23 cellular contexts compared by ENCODE assay signal in genomic region chr18:30499721-30500120, GRCh38.
DNase-seq lines count a peak whose midpoint lies in the region; ATAC-seq, FAIRE-seq and TF ChIP-seq lines count a peak whose summit lies in the region.
"Had no signal": no experiment of that assay in that cellular context is flagged by ENCODE, and none has a peak within 500 bp of the region (broad histone marks: within the 10 kb centered on the region; RNA-seq: fewer than 3 reads in every experiment).

No MANE protein-coding gene starts in this region.

- no peak for DNase-seq in HepG2 (ENCODE audit: low spot score)
- DNase-seq in right lobe of liver: no peak
- no peak for DNase-seq in GM12878 (ENCODE audit: low read depth, low spot score)
- DNase-seq in SJCRH30: no peak
- DNase-seq in CD4-positive, alpha-beta memory T cell: no peak
- DNase-seq: AML-193; CD4-positive, alpha-beta T cell; CD8-positive, alpha-beta memory T cell; COR-L47; DMS 273 treated with DMSO at 0.1 percent for 48 hours; DMS153; DMS53; DMS79; DND-41; EL; GDM1 had no signal

- TF ChIP-seq POLR2A in HepG2 (IDR thresholded peaks at IDR 0.05; ENCODE audit: insufficient read depth in 1 of 2, low read depth in 2 of 2, low read length in 2 of 2) (no peak), right lobe of liver (IDR thresholded peaks at IDR 0.05) (no peak), GM12878 (IDR thresholded peaks at IDR 0.05; ENCODE audit: low read depth, low read length) (no peak)

- CTCF ChIA-PET in HepG2 (lab: Yijun Ruan, JAX; ENCODE audit: low intra/inter-chr PET ratio, low total read pairs): no interaction called here
- CTCF ChIA-PET in GM12878 (lab: Yijun Ruan, JAX): interaction anchor here (1.2 kb wide), 1 partner anchor 13 kb away, joined by 4 read pairs; no protein-coding TSS in a partner anchor
- CTCF ChIA-PET in CD4-positive, alpha-beta memory T cell (lab: Charles Lee; ENCODE audit: partially characterized antibody): no interaction called here

- ATAC-seq in HepG2 (peak; percentile 52; the same call in 1 of the 3 replicates), right lobe of liver (no peak), GM12878 (peak; percentile 21; the same call in 2 of the 3 replicates)
- ATAC-seq: A549 had no signal

- no peak overlapping the region for H3K4me3 ChIP-seq in HepG2 (replicated peaks in 1 of 3; ENCODE audit: insufficient read depth in 1 of 3, low read depth in 2 of 3, low read length in 3 of 3)
- H3K4me3 ChIP-seq in right lobe of liver: no peak overlapping the region
- H3K4me3 ChIP-seq in GM12878: no peak overlapping the region
- H3K4me3 ChIP-seq in SJCRH30: no peak overlapping the region
- no peak overlapping the region for H3K4me3 ChIP-seq in CD4-positive, alpha-beta memory T cell (ENCODE audit: low read length in 2 of 2)
- H3K4me3 ChIP-seq: A549; BLaER1 treated with 17β-estradiol and CSF1 and Interleukin-3, amounts not matched to agents 10 nM and 100 nM had no signal

- no peaks in the 10 kb centered on the region for H3K9me3 ChIP-seq in HepG2 (ENCODE audit: low read length)
- H3K9me3 ChIP-seq in right lobe of liver: no peaks in the 10 kb centered on the region
- H3K9me3 ChIP-seq in GM12878 (replicated peaks; ENCODE audit: control insufficient read depth, insufficient read depth, low read length): no peaks in the 10 kb centered on the region
- H3K9me3 ChIP-seq in SJCRH30 (replicated peaks): no peaks in the 10 kb centered on the region
- no peaks in the 10 kb centered on the region for H3K9me3 ChIP-seq in CD4-positive, alpha-beta memory T cell (ENCODE audit: control insufficient read depth in 1 of 2, low read length in 2 of 2)
- H3K9me3 ChIP-seq: A549; BLaER1 treated with 17β-estradiol and CSF1 and Interleukin-3, amounts not matched to agents 10 nM and 100 nM had no signal

- no peak overlapping the region for H3K4me2 ChIP-seq in HepG2 (ENCODE audit: low read depth, low read length)
- H3K4me2 ChIP-seq in GM12878 (ENCODE audit: control insufficient read depth, insufficient read depth): no peak overlapping the region
- H3K4me2 ChIP-seq: A549; BLaER1 treated with 17β-estradiol and CSF1 and Interleukin-3, amounts not matched to agents 10 nM and 100 nM had no signal

- BruUV-seq in HepG2 (replicated peaks; lab: Mats Ljungman, UMichigan): no TSS peak
- no TSS peak for BruUV-seq in GM12878 (replicated peaks; lab: Mats Ljungman, UMichigan)

- FAIRE-seq in HepG2 (lab: Jason Lieb, UNC) (no peak), GM12878 (lab: Jason Lieb, UNC) (no peak)
- FAIRE-seq: A549, GM12891, GM19239 had no signal

- SMC1A ChIA-PET in GM12878 (lab: Charles Lee; ENCODE audit: uncharacterized antibody, unreplicated experiment): interaction anchor here (1.4 to 2.4 kb wide), 4 partner anchors 11 to 44 kb away, joined by 4 to 8 read pairs (median 6); no protein-coding TSS in a partner anchor

- WGBS in HepG2 (ENCODE audit: low lambda C conversion rate): 0% methylated on average over 2 of the region's 2 CpGs
- 47% methylated on average over 2 of the region's 2 CpGs for WGBS in right lobe of liver (ENCODE audit: insufficient coverage, low coverage, low lambda C conversion rate, missing lambda C conversion rate)
- 50% methylated on average over 2 of the region's 2 CpGs for WGBS in GM12878 (ENCODE audit: insufficient coverage, insufficient replicate concordance, low lambda C conversion rate, missing lambda C conversion rate)

- no peaks in the 10 kb centered on the region for H3K4me1 Mint-ChIP-seq in CD4-positive, alpha-beta memory T cell
- H3K4me1 Mint-ChIP-seq: B cell; CD8-positive, alpha-beta memory T cell had no signal

- H3K9me3 Mint-ChIP-seq in CD4-positive, alpha-beta memory T cell: peaks cover 0 to 9% (median under 1%) of the 10 kb centered on the region in 8 donors

- no peak overlapping the region for H3K27ac Mint-ChIP-seq in CD4-positive, alpha-beta memory T cell
- H3K27ac Mint-ChIP-seq: B cell; CD4-positive, alpha-beta T cell; CD8-positive, alpha-beta memory T cell had no signal

- H4K20me1 ChIP-seq in HepG2 (ENCODE audit: insufficient read depth, low read length): no peaks in the 10 kb centered on the region
- H4K20me1 ChIP-seq in GM12878 (ENCODE audit: control insufficient read depth, insufficient read depth): no peaks in the 10 kb centered on the region
- H4K20me1 ChIP-seq: BLaER1 treated with 17β-estradiol and CSF1 and Interleukin-3, amounts not matched to agents 10 nM and 100 nM had no signal

- no peak for TF ChIP-seq RAD21 in HepG2 (CRISPR knock-in tag; IDR thresholded peaks at IDR 0.05)
- no peak for TF ChIP-seq RAD21 in GM12878 (IDR thresholded peaks at IDR 0.05; ENCODE audit: insufficient read depth, low read depth, low read length)

- H3K9ac ChIP-seq in HepG2 (ENCODE audit: insufficient read depth, low read depth, low read length): no peak overlapping the region
- H3K9ac ChIP-seq in GM12878 (ENCODE audit: control insufficient read depth, insufficient read depth, low read length): no peak overlapping the region
- H3K9ac ChIP-seq: BLaER1 treated with 17β-estradiol and CSF1 and Interleukin-3, amounts not matched to agents 10 nM and 100 nM had no signal

- H3K4me1 ChIP-seq in HepG2 (ENCODE audit: insufficient read depth, low read length): no peaks in the 10 kb centered on the region
- H3K4me1 ChIP-seq in right lobe of liver: no peaks in the 10 kb centered on the region
- no peaks in the 10 kb centered on the region for H3K4me1 ChIP-seq in GM12878 (ENCODE audit: control insufficient read depth, insufficient read depth, low read length)
- no peaks in the 10 kb centered on the region for H3K4me1 ChIP-seq in SJCRH30
- H3K4me1 ChIP-seq in CD4-positive, alpha-beta memory T cell (ENCODE audit: insufficient read depth, low read length): no peaks in the 10 kb centered on the region
- H3K4me1 ChIP-seq: A549; BLaER1 treated with 17β-estradiol and CSF1 and Interleukin-3, amounts not matched to agents 10 nM and 100 nM had no signal

- no peaks in the 10 kb centered on the region for H3K27me3 ChIP-seq in HepG2 (ENCODE audit: control insufficient read depth in 1 of 2, insufficient read depth in 2 of 2, low read length in 2 of 2)
- H3K27me3 ChIP-seq in right lobe of liver: no peaks in the 10 kb centered on the region
- no peaks in the 10 kb centered on the region for H3K27me3 ChIP-seq in GM12878 (replicated peaks in 1 of 2; ENCODE audit: control insufficient read depth in 2 of 2, insufficient read depth in 2 of 2, low read length in 1 of 2)
- H3K27me3 ChIP-seq in SJCRH30: no peaks in the 10 kb centered on the region
- no peaks in the 10 kb centered on the region for H3K27me3 ChIP-seq in CD4-positive, alpha-beta memory T cell (ENCODE audit: insufficient read depth, low read length)
- H3K27me3 ChIP-seq: BLaER1 treated with 17β-estradiol and CSF1 and Interleukin-3, amounts not matched to agents 10 nM and 100 nM had no signal

- POLR2A ChIA-PET in HepG2 (lab: Yijun Ruan, JAX): no interaction called here
- POLR2A ChIA-PET in GM12878 (lab: Charles Lee): interaction anchor here (0.9 kb wide), 1 partner anchor 30 kb away, joined by 3 read pairs; no protein-coding TSS in a partner anchor
- POLR2A ChIA-PET in CD4-positive, alpha-beta memory T cell (lab: Charles Lee; ENCODE audit: partially characterized antibody): no interaction called here

- H3K79me2 ChIP-seq in HepG2 (ENCODE audit: insufficient read depth, low read length) (no peaks in the 10 kb centered on the region), GM12878 (ENCODE audit: control insufficient read depth, insufficient read depth, low read length) (no peaks in the 10 kb centered on the region)

- TF ChIP-seq EP300 in HepG2 (IDR thresholded peaks at IDR 0.05; ENCODE audit: low read depth in 2 of 2, low read length in 2 of 2) (no peak), HepG2 (CRISPR knock-in tag; IDR thresholded peaks at IDR 0.05; ENCODE audit: borderline replicate concordance) (no peak), GM12878 (IDR thresholded peaks at IDR 0.05; ENCODE audit: borderline replicate concordance in 1 of 2, control insufficient read depth in 1 of 2, low read depth in 2 of 2, low read length in 2 of 2) (no peak)

- RAD21 ChIA-PET in GM12878 (lab: Charles Lee; ENCODE audit: unreplicated experiment): interaction anchor here (1.5 to 2.3 kb wide), 3 partner anchors 8 to 15 kb away, joined by 4 to 13 read pairs (median 6); no protein-coding TSS in a partner anchor

- no peaks in the 10 kb centered on the region for H3K36me3 Mint-ChIP-seq in CD4-positive, alpha-beta memory T cell
- H3K36me3 Mint-ChIP-seq: CD8-positive, alpha-beta memory T cell had no signal

- H3K36me3 ChIP-seq in HepG2 (replicated peaks in 1 of 2; ENCODE audit: control insufficient read depth in 1 of 2, insufficient read depth in 2 of 2, low read length in 2 of 2) (no peaks in the 10 kb centered on the region), right lobe of liver (no peaks in the 10 kb centered on the region), GM12878 (ENCODE audit: control insufficient read depth in 2 of 2, insufficient read depth in 2 of 2, low read length in 1 of 2) (no peaks in the 10 kb centered on the region), SJCRH30 (no peaks in the 10 kb centered on the region)
- no peaks in the 10 kb centered on the region for H3K36me3 ChIP-seq in CD4-positive, alpha-beta memory T cell (ENCODE audit: insufficient read depth, low read length)
- H3K36me3 ChIP-seq: BLaER1 treated with 17β-estradiol and CSF1 and Interleukin-3, amounts not matched to agents 10 nM and 100 nM had no signal

- no peak overlapping the region for H3K4me3 Mint-ChIP-seq in CD4-positive, alpha-beta memory T cell
- H3K4me3 Mint-ChIP-seq: B cell; CD4-positive, alpha-beta T cell; CD8-positive, alpha-beta memory T cell had no signal

- H3K27ac ChIP-seq in HepG2 (ENCODE audit: extremely low read length, insufficient read depth, low read length) (no peak overlapping the region), right lobe of liver (no peak overlapping the region), GM12878 (ENCODE audit: control insufficient read depth, insufficient read depth) (no peak overlapping the region), SJCRH30 (no peak overlapping the region)
- H3K27ac ChIP-seq in CD4-positive, alpha-beta memory T cell (ENCODE audit: low read depth, low read length): no peak overlapping the region
- H3K27ac ChIP-seq: 22Rv1; A549; BLaER1 treated with 17β-estradiol and CSF1 and Interleukin-3, amounts not matched to agents 10 nM and 100 nM; C4-2B had no signal

- in situ Hi-C loops in HepG2 (cut with HindIII; ENCODE audit: extremely low pct_ligation_motif_present, low pct_unique_long_range_greater_than_20kb) (no loop called here), GM12878 (cut with MboI) (no loop called here)

- intact Hi-C loops in HepG2 (cut with micrococcal nuclease; ENCODE audit: unreplicated experiment): no loop called here
- intact Hi-C loops in right lobe of liver (cut with DNase I): no loop called here
- intact Hi-C loops in GM12878 (cut with micrococcal nuclease; ENCODE audit: unreplicated experiment): no loop called here
- intact Hi-C loops in CD4-positive, alpha-beta memory T cell (cut with micrococcal nuclease): no loop called here

- no peak for TF ChIP-seq CTCF in HepG2 (CRISPR knock-in tag; IDR thresholded peaks at IDR 0.05)
- no peak for TF ChIP-seq CTCF in right lobe of liver (IDR thresholded peaks at IDR 0.05)
- no peak for TF ChIP-seq CTCF in GM12878 (IDR thresholded peaks at IDR 0.05 in 2 of 3, conservative IDR thresholded peaks at IDR 0.05 in 1 of 3; ENCODE audit: control insufficient read depth in 2 of 3, extremely low read depth in 1 of 3, insufficient read depth in 1 of 3, low read depth in 3 of 3, low read length in 3 of 3)

- H3K27me3 Mint-ChIP-seq in CD4-positive, alpha-beta memory T cell: no peaks in the 10 kb centered on the region
- H3K27me3 Mint-ChIP-seq: B cell; CD4-positive, alpha-beta T cell; CD8-positive, alpha-beta memory T cell had no signal

- H2AFZ ChIP-seq in HepG2 (ENCODE audit: low read length) (no peak overlapping the region), GM12878 (ENCODE audit: control insufficient read depth, low read depth, low read length) (no peak overlapping the region)

Comparison
In these comparisons a context has a peak if more than half of its experiments do, and no peak if none do; other contexts are left out.
1. ATAC-seq: peak in HepG2 (single experiment) and GM12878 (single experiment); none in right lobe of liver (0 of 4).